22 cellular contexts compared by ENCODE assay signal in the genomic region with DNA sequence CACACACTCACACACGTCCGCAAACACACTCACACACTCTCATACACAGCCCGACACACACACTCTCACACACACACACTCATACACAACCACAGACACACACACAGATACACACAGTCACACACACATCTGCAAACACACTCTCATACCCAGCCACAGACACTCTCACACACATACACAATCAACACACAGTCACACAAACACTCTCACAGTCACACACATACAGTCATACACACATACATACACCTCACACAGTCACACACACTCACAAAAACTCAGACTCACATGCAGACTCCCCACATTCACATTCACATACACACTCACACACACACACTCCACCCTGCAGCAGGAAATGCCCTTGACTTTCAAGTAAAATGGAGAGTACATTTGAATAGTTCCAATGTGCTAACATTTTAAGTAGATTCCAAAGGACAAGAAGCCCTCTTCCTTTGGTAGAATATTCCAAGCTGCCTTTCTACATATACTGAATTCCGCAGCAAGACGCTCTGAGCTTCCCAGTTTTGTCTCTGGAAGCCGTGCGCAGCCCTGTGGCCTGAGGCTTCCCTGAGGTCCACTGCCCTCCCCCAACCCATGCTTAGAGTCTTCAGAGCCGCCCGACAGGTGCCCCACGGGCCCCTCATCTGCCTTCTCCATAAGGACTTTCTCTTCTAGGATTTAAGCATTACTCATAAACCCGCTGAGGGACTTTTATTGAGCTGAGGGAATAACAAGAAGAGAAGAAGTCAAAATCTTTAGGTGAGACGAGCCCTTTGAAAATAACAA. TPM values are rescaled to one million over a fixed set of nuclear protein-coding genes. Genes with fewer than 3 reads are reported as not detected.
DNase-seq lines count a peak whose midpoint lies in the region; ATAC-seq, FAIRE-seq and TF ChIP-seq lines count a peak whose summit lies in the region.
"Had no signal": no experiment of that assay in that cellular context is flagged by ENCODE, and none has a peak within 500 bp of the region (broad histone marks: within the 10 kb centered on the region; RNA-seq: fewer than 3 reads in every experiment).

No MANE protein-coding gene starts in this region.

- no peak overlapping the region for H3K4me3 ChIP-seq in bronchial epithelial cell (ENCODE audit: low read depth, low read length)
- H3K4me3 ChIP-seq in smooth muscle cell: no peak overlapping the region
- H3K4me3 ChIP-seq: BLaER1 treated with 17β-estradiol and CSF1 and Interleukin-3, amounts not matched to agents 10 nM and 100 nM; PC-9 had no signal

- no peaks in the 10 kb centered on the region for H3K79me2 ChIP-seq in smooth muscle cell (ENCODE audit: low read depth)

- H3K4me1 ChIP-seq in smooth muscle cell (ENCODE audit: low read depth): no peaks in the 10 kb centered on the region
- H3K4me1 ChIP-seq: Caco-2 had no signal

- no peaks in the 10 kb centered on the region for H3K36me3 ChIP-seq in bronchial epithelial cell (ENCODE audit: control insufficient read depth, insufficient read depth, low read length)
- H3K36me3 ChIP-seq in smooth muscle cell (ENCODE audit: low read depth): no peaks in the 10 kb centered on the region

- peak; percentile 33 for DNase-seq in activated CD8-positive, alpha-beta memory T cell treated with anti-CD3 and anti-CD28 coated beads for 24 hours
- no peak for DNase-seq in activated CD8-positive, alpha-beta memory T cell treated with anti-CD3 and anti-CD28 coated beads, Interleukin-2, amount 50 U/mL, for 4 hours
- DNase-seq in HTR-8/SVneo (ENCODE audit: insufficient read length, low spot score) (no peak), bronchial epithelial cell (ENCODE audit: low read depth) (no peak), smooth muscle cell (lab: John Stamatoyannopoulos, UW; ENCODE audit: unreplicated experiment) (no peak)
- DNase-seq in stimulated activated naive CD4-positive, alpha-beta T cell (lab: John Stamatoyannopoulos, UW): no peak
- no peak for DNase-seq in effector CD8-positive, alpha-beta T cell (lab: John Stamatoyannopoulos, UW)
- DNase-seq: 8988T; Caco-2; CD4-positive, alpha-beta memory T cell; DMS 273 treated with DMSO at 0.1 percent for 48 hours; DMS79 treated with DMSO at 0.1 percent for 48 hours; HFFc6; Karpas-422; NCI-H1694 treated with DMSO at 0.1 percent for 48 hours; NCI-H446 treated with DMSO at 0.1 percent for 48 hours; NCI-H526 treated with DMSO at 0.1 percent for 48 hours; PC-9; RPMI8226; SHP77 had no signal

- TF ChIP-seq CTCF in bronchial epithelial cell (IDR thresholded peaks at IDR 0.05; ENCODE audit: insufficient read depth, low read length, severe bottlenecking) (no peak), smooth muscle cell (IDR thresholded peaks at IDR 0.05; ENCODE audit: borderline replicate concordance, insufficient read depth, poor library complexity, severe bottlenecking) (no peak)

- ATAC-seq in GM19455 (IDR thresholded peaks at IDR 0.05; ENCODE audit: unreplicated experiment): no peak

- FAIRE-seq in HTR-8/SVneo (lab: Jason Lieb, UNC) (peak; percentile 69), bronchial epithelial cell (lab: Jason Lieb, UNC) (peak; percentile 82)

- no peaks in the 10 kb centered on the region for H4K20me1 ChIP-seq in smooth muscle cell (ENCODE audit: low read depth)

- peak overlapping the region; percentile 27 for H3K4me2 ChIP-seq in smooth muscle cell
- H3K4me2 ChIP-seq: PC-9 had no signal

- 74% methylated on average over 12 of the region's 12 CpGs for WGBS in smooth muscle cell (ENCODE audit: low lambda C conversion rate)

- H3K9ac ChIP-seq in smooth muscle cell (ENCODE audit: low read depth): no peak overlapping the region
- H3K9ac ChIP-seq: BLaER1 treated with 17β-estradiol and CSF1 and Interleukin-3, amounts not matched to agents 10 nM and 100 nM had no signal

- H3K27ac ChIP-seq in smooth muscle cell (ENCODE audit: low read depth): no peak overlapping the region
- H3K27ac ChIP-seq: BLaER1 treated with 17β-estradiol and CSF1 and Interleukin-3, amounts not matched to agents 10 nM and 100 nM; PC-9 had no signal

- H2AFZ ChIP-seq in smooth muscle cell (ENCODE audit: low read depth): no peak overlapping the region
- H2AFZ ChIP-seq: PC-9 had no signal

- H3F3A ChIP-seq in smooth muscle cell (ENCODE audit: low read depth): no peaks in the 10 kb centered on the region

- no peaks in the 10 kb centered on the region for H3K9me3 ChIP-seq in smooth muscle cell (replicated peaks; ENCODE audit: low read depth)
- H3K9me3 ChIP-seq: BLaER1 treated with 17β-estradiol and CSF1 and Interleukin-3, amounts not matched to agents 10 nM and 100 nM; Caco-2 had no signal

- H3K27me3 ChIP-seq in bronchial epithelial cell (ENCODE audit: control insufficient read depth, insufficient read depth, low read length) (peaks cover 11% of the 10 kb centered on the region), smooth muscle cell (ENCODE audit: low read depth) (peaks cover 5% of the 10 kb centered on the region)
- H3K27me3 ChIP-seq: BLaER1 treated with 17β-estradiol and CSF1 and Interleukin-3, amounts not matched to agents 10 nM and 100 nM had no signal

RNA-seq across cellular contexts. Expression of gene BATF3, which starts 9.7 kb away (rescaled TPM):
- total RNA-seq in bronchial epithelial cell: 0.26 TPM in 1 of 2 replicates, not detected in the other
- total RNA-seq in smooth muscle cell: 0.45 and 5.8 TPM in 2 replicates
- 11.5 and 12.1 TPM in 2 replicates for polyA plus RNA-seq in smooth muscle cell
